ENCODE assay signal across 13 cellular contexts in the genomic region with DNA sequence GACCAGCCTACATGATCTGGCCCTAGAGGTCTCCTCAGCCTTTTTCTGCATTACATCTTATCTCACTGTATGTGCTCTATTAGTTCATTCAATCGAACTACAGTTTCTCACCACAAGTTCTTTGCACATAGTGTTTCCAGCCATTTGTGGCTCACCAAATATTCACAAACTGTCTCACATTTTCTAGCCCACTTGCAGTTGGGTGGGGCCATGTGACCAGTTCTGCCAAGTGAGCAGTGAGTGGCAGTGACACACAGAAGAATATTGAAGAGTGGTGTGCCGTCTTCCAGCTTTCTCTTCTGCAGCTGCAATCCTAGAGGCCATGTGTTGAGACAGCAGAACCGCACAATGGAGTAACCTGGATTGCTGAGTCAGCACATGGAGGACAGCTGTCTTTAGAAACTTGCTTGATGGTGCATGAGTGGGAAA.
DNase-seq lines count a peak whose midpoint lies in the region; ATAC-seq, FAIRE-seq and TF ChIP-seq lines count a peak whose summit lies in the region.
"Had no signal": no experiment of that assay in that cellular context is flagged by ENCODE, and none has a peak within 500 bp of the region (broad histone marks: within the 10 kb centered on the region; RNA-seq: fewer than 3 reads in every experiment).

No MANE protein-coding gene starts in this region.

- no peak overlapping the region for H3K4me2 ChIP-seq in mesendoderm (ENCODE audit: low read length)

- H2BK15ac ChIP-seq in mesendoderm (replicated peaks; ENCODE audit: low read depth), result no peak overlapping the region

- H3K56ac ChIP-seq in mesendoderm (ENCODE audit: low read length), result peak overlapping the region; percentile 11

- POLR2A ChIA-PET in A673 (lab: Charles Lee; ENCODE audit: low non-redundant PET), result no interaction called here

- H3K36me3 ChIP-seq in A673 (ENCODE audit: insufficient read depth, low read length, poor library complexity, severe bottlenecking) (no peaks in the 10 kb centered on the region), mesendoderm (ENCODE audit: control insufficient read depth, insufficient read depth, low read length) (no peaks in the 10 kb centered on the region)

- peak; percentile 11 for DNase-seq in A673 (ENCODE audit: low spot score)
- peak; percentile 55 for DNase-seq in OCI-M1 (lab: John Stamatoyannopoulos, UW)
- DNase-seq in mesendoderm, result no peak
- DNase-seq in mesenteric fat pad (ENCODE audit: low spot score), result no peak
- DNase-seq in urothelium cell line (ENCODE audit: low spot score), result no peak
- no peak for DNase-seq in hippocampal formation (lab: John Stamatoyannopoulos, UW)
- DNase-seq: cerebellar nuclear complex, DMS79 treated with DMSO at 0.1 percent for 48 hours, NCI-H345, testis had no signal

- no peak overlapping the region for H2BK5ac ChIP-seq in mesendoderm (ENCODE audit: low read length)

- ATAC-seq in GM18868 (IDR thresholded peaks at IDR 0.05; ENCODE audit: unreplicated experiment) (peak; percentile 66), SK-N-SH treated with all-trans-retinoic acid at 6 μM for 48 hours (no peak)

- no peak for FAIRE-seq in urothelium cell line (lab: Jason Lieb, UNC)

- CTCF ChIA-PET in A673 (lab: Charles Lee), result no interaction called here

- intact Hi-C loops in A673 (cut with micrococcal nuclease; ENCODE audit: unreplicated experiment), result no loop called here

- no peak overlapping the region for H4K8ac ChIP-seq in mesendoderm (ENCODE audit: low read depth, low read length)

- no peak overlapping the region for H3K23ac ChIP-seq in mesendoderm (ENCODE audit: low read length)

- TF ChIP-seq CTCF in A673 (conservative IDR thresholded peaks at IDR 0.05; ENCODE audit: low read depth, low read length), result no peak

- no peak overlapping the region for H3K9ac ChIP-seq in mesendoderm (ENCODE audit: low read length)
- H3K9ac ChIP-seq: parathyroid adenoma had no signal

- no peak overlapping the region for H3K4me3 ChIP-seq in A673 (ENCODE audit: low read depth, low read length, poor library complexity, severe bottlenecking)
- H3K4me3 ChIP-seq in mesendoderm (ENCODE audit: low read length), result no peak overlapping the region
- H3K4me3 ChIP-seq: testis had no signal

- peak overlapping the region; percentile 28 for H2AK5ac ChIP-seq in mesendoderm (ENCODE audit: low read length)

- no peaks in the 10 kb centered on the region for H3K79me1 ChIP-seq in mesendoderm (ENCODE audit: low read length)

- WGBS in mesendoderm (ENCODE audit: extremely low coverage, insufficient coverage, low lambda C conversion rate), result no CpG with 5 or more reads among the region's 3 CpGs

- H3K27ac ChIP-seq in A673 (ENCODE audit: low read depth, low read length, poor library complexity, severe bottlenecking) (no peak overlapping the region), mesendoderm (ENCODE audit: low read depth, low read length) (no peak overlapping the region)
- H3K27ac ChIP-seq: parathyroid adenoma, testis had no signal

- no peaks in the 10 kb centered on the region for H3K4me1 ChIP-seq in A673 (ENCODE audit: insufficient read depth, low read length, poor library complexity, severe bottlenecking)
- H3K4me1 ChIP-seq in mesendoderm (ENCODE audit: control insufficient read depth, low read depth, low read length), result peaks cover 7% of the 10 kb centered on the region
- H3K4me1 ChIP-seq: parathyroid adenoma, testis had no signal

- H3K18ac ChIP-seq in mesendoderm (ENCODE audit: low read length), result no peak overlapping the region

- H3K79me2 ChIP-seq in mesendoderm (ENCODE audit: control insufficient read depth, insufficient read depth, low read length), result no peaks in the 10 kb centered on the region
- H3K79me2 ChIP-seq: parathyroid adenoma had no signal

- no peak overlapping the region for H3K4ac ChIP-seq in mesendoderm (ENCODE audit: low read depth, low read length)

- no peaks in the 10 kb centered on the region for H3K9me3 ChIP-seq in A673 (ENCODE audit: low read depth, low read length, poor library complexity, severe bottlenecking)
- H3K9me3 ChIP-seq: testis had no signal

- no peak overlapping the region for H2BK120ac ChIP-seq in mesendoderm (ENCODE audit: low read depth, low read length)

- H3K27me3 ChIP-seq in A673 (replicated peaks; ENCODE audit: insufficient read depth, low read depth, low read length, poor library complexity) (no peaks in the 10 kb centered on the region), mesendoderm (ENCODE audit: insufficient read depth, low read length, poor library complexity) (no peaks in the 10 kb centered on the region)
- H3K27me3 ChIP-seq: testis had no signal

- H4K5ac ChIP-seq in mesendoderm (ENCODE audit: low read length), result no peak overlapping the region

- BruUV-seq in A673 (replicated peaks; lab: Mats Ljungman, UMichigan), result no TSS peak

TF ChIP-seq in SK-N-SH treated with all-trans-retinoic acid at 6 μM for 48 hours, 23 proteins besides CTCF, POLR2A, EP300 and RAD21:
- TF ChIP-seq ZNF8 (CRISPR knock-in tag; IDR thresholded peaks at IDR 0.05), result no peak
- no peak for TF ChIP-seq RARB (CRISPR knock-in tag; IDR thresholded peaks at IDR 0.05)
- TF ChIP-seq CREB5 (CRISPR knock-in tag; IDR thresholded peaks at IDR 0.05; ENCODE audit: low read depth), result no peak
- TF ChIP-seq TCF4 (CRISPR knock-in tag; IDR thresholded peaks at IDR 0.05; ENCODE audit: borderline replicate concordance), result no peak
- no peak for TF ChIP-seq ISL1 (CRISPR knock-in tag; IDR thresholded peaks at IDR 0.05)
- TF ChIP-seq, protein P1, sequence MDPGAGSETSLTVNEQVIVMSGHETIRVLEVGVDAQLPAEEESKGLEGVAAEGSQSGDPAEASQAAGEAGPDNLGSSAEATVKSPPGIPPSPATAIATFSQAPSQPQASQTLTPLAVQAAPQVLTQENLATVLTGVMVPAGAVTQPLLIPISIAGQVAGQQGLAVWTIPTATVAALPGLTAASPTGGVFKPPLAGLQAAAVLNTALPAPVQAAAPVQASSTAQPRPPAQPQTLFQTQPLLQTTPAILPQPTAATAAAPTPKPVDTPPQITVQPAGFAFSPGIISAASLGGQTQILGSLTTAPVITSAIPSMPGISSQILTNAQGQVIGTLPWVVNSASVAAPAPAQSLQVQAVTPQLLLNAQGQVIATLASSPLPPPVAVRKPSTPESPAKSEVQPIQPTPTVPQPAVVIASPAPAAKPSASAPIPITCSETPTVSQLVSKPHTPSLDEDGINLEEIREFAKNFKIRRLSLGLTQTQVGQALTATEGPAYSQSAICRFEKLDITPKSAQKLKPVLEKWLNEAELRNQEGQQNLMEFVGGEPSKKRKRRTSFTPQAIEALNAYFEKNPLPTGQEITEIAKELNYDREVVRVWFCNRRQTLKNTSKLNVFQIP (CRISPR knock-in tag; IDR thresholded peaks at IDR 0.05; ENCODE audit: borderline replicate concordance, low read depth), result no peak
- TF ChIP-seq ZC3H10 (CRISPR knock-in tag; IDR thresholded peaks at IDR 0.05), result no peak
- no peak for TF ChIP-seq CSDC2 (CRISPR knock-in tag; IDR thresholded peaks at IDR 0.05)
- no peak for TF ChIP-seq PPARA (CRISPR knock-in tag; IDR thresholded peaks at IDR 0.05; ENCODE audit: borderline replicate concordance)
- no peak for TF ChIP-seq BACH2 (CRISPR knock-in tag; IDR thresholded peaks at IDR 0.05; ENCODE audit: borderline replicate concordance)
- no peak for TF ChIP-seq ZNF70 (CRISPR knock-in tag; IDR thresholded peaks at IDR 0.05)
- TF ChIP-seq ARNTL (CRISPR knock-in tag; IDR thresholded peaks at IDR 0.05; ENCODE audit: borderline replicate concordance, low read depth), result no peak
- TF ChIP-seq OSR1 (CRISPR knock-in tag; IDR thresholded peaks at IDR 0.05), result no peak
- no peak for TF ChIP-seq TOX (CRISPR knock-in tag; IDR thresholded peaks at IDR 0.05; ENCODE audit: borderline replicate concordance)
- no peak for TF ChIP-seq ESRRG (CRISPR knock-in tag; IDR thresholded peaks at IDR 0.05)

Comparison
In these comparisons a context has a peak if more than half of its experiments do, and no peak if none do; other contexts are left out.
1. DNase-seq: peak in A673 (single experiment) and OCI-M1 (single experiment); none in mesendoderm (single experiment), mesenteric fat pad (single experiment), urothelium cell line (single experiment) and hippocampal formation (0 of 2).